1 cellular context compared by ENCODE assay signal in genomic region chr15:66851226-66852063, GRCh38.
TF ChIP-seq lines count a peak whose summit lies in the region.

No MANE protein-coding gene starts in this region.

TF ChIP-seq in K562, 482 proteins besides CTCF, POLR2A, EP300 and RAD21 (continued from another document and continues in another):
- TF ChIP-seq CBX3 (IDR thresholded peaks at IDR 0.05; ENCODE audit: borderline replicate concordance in 1 of 2, low read length in 2 of 2) = 0 out of 3 replicates have a peak, but pooled peaks of 1 of the 2 experiments have one; percentile 23
- peak; percentile 41 for TF ChIP-seq HMGN3 (IDR thresholded peaks at IDR 0.05; ENCODE audit: borderline replicate concordance, extremely low read depth, insufficient read length, low read depth, low read length)
- no peak for TF ChIP-seq GATA2 (CRISPR knock-in tag; IDR thresholded peaks at IDR 0.05)
- TF ChIP-seq ZNF133 (CRISPR knock-in tag; IDR thresholded peaks at IDR 0.05) = no peak
- no peak for TF ChIP-seq THRB (CRISPR knock-in tag; conservative IDR thresholded peaks at IDR 0.05)
- no peak for TF ChIP-seq RUNX1 (IDR thresholded peaks at IDR 0.05; ENCODE audit: low read depth)
- TF ChIP-seq POLR2H (tag; IDR thresholded peaks at IDR 0.05; ENCODE audit: low read depth) = no peak
- no peak for TF ChIP-seq RFX1 (IDR thresholded peaks at IDR 0.05)
- TF ChIP-seq CAMTA2 (CRISPR knock-in tag; conservative IDR thresholded peaks at IDR 0.05) = no peak
- peak in 1 of 2 experiments; percentile 31; a peak in 1 of 4 replicates for TF ChIP-seq NONO (IDR thresholded peaks at IDR 0.05; ENCODE audit: low read depth in 2 of 2, low read length in 1 of 2)
- TF ChIP-seq BRD4 (IDR thresholded peaks at IDR 0.05) = no peak
- TF ChIP-seq JUND (IDR thresholded peaks at IDR 0.05; ENCODE audit: borderline replicate concordance, low read depth, low read length) = 0 out of 2 replicates have a peak, but pooled peaks have one; percentile 30
- TF ChIP-seq JUND (tag; IDR thresholded peaks at IDR 0.05; ENCODE audit: borderline replicate concordance, low read depth, low read length) = peak; percentile 50; the same call in 1 of the 3 replicates
- no peak for TF ChIP-seq ZNF561 (CRISPR knock-in tag; conservative IDR thresholded peaks at IDR 0.05)
- no peak for TF ChIP-seq ZNF589 (CRISPR knock-in tag; IDR thresholded peaks at IDR 0.05; ENCODE audit: low read depth)
- TF ChIP-seq TCF7 (IDR thresholded peaks at IDR 0.05; ENCODE audit: borderline replicate concordance) = 0 out of 2 replicates have a peak, but pooled peaks have one; percentile 45
- no peak for TF ChIP-seq HDAC8 (tag; IDR thresholded peaks at IDR 0.05)
- TF ChIP-seq TAL1 (IDR thresholded peaks at IDR 0.05) = no peak
- no peak for TF ChIP-seq SMARCE1 (IDR thresholded peaks at IDR 0.05)
- TF ChIP-seq ZNF41 (CRISPR knock-in tag; conservative IDR thresholded peaks at IDR 0.05) = no peak
- TF ChIP-seq ARID3A (IDR thresholded peaks at IDR 0.05; ENCODE audit: borderline replicate concordance, low read depth, low read length) = no peak
- TF ChIP-seq MLX (CRISPR knock-in tag; conservative IDR thresholded peaks at IDR 0.05) = no peak
- no peak for TF ChIP-seq NELFE (IDR thresholded peaks at IDR 0.05; ENCODE audit: insufficient read depth, insufficient read length)
- no peak for TF ChIP-seq ETS1 (conservative IDR thresholded peaks at IDR 0.05; ENCODE audit: control insufficient read depth, low read depth, low read length)
- no peak for TF ChIP-seq PHB (CRISPR knock-in tag; IDR thresholded peaks at IDR 0.05)
- no peak for TF ChIP-seq NFYB (IDR thresholded peaks at IDR 0.05; ENCODE audit: extremely low read depth, insufficient read length)
- no peak for TF ChIP-seq PTBP1 (IDR thresholded peaks at IDR 0.05; ENCODE audit: low read depth, low read length)
- no peak for TF ChIP-seq ZBTB12 (CRISPR knock-in tag; IDR thresholded peaks at IDR 0.05)
- TF ChIP-seq ZEB2 (IDR thresholded peaks at IDR 0.05) = no peak
- no peak for TF ChIP-seq ELF4 (CRISPR knock-in tag; IDR thresholded peaks at IDR 0.05)
- peak in 1 of 2 experiments; percentile 59; a peak in 1 of 4 replicates for TF ChIP-seq TEAD1 (CRISPR knock-in tag; IDR thresholded peaks at IDR 0.05)
- TF ChIP-seq ZNF668 (CRISPR knock-in tag; IDR thresholded peaks at IDR 0.05) = no peak
- no peak for TF ChIP-seq EP400 (IDR thresholded peaks at IDR 0.05)
- peak; percentile 64 for TF ChIP-seq POLR2G (IDR thresholded peaks at IDR 0.05; ENCODE audit: low read depth, low read length)
- TF ChIP-seq DEAF1 (CRISPR knock-in tag; IDR thresholded peaks at IDR 0.05) = peak; percentile 54; the same call in 1 of the 2 replicates
- no peak for TF ChIP-seq PTTG1 (tag; IDR thresholded peaks at IDR 0.05; ENCODE audit: low read depth)
- TF ChIP-seq ATF7 (IDR thresholded peaks at IDR 0.05) = peak; percentile 59
- TF ChIP-seq ESRRB (CRISPR knock-in tag; IDR thresholded peaks at IDR 0.05; ENCODE audit: borderline replicate concordance) = no peak
- TF ChIP-seq RCOR1 (IDR thresholded peaks at IDR 0.05; ENCODE audit: borderline replicate concordance in 1 of 2, low read depth in 2 of 2, low read length in 2 of 2) = peak in 1 of 2 experiments; percentile 60; a peak in 1 of 4 replicates
- TF ChIP-seq STAG1 (CRISPR knock-in tag; IDR thresholded peaks at IDR 0.05; ENCODE audit: borderline replicate concordance) = peak; percentile 59; the same call in 1 of the 2 replicates
- TF ChIP-seq CTCFL (IDR thresholded peaks at IDR 0.05; ENCODE audit: borderline replicate concordance, insufficient read depth, low read depth, low read length, poor library complexity, severe bottlenecking) = peak; percentile 85
- TF ChIP-seq SP1 (CRISPR knock-in tag; IDR thresholded peaks at IDR 0.05) = 0 out of 2 replicates have a peak, but pooled peaks have one; percentile 41
- TF ChIP-seq HDGF (IDR thresholded peaks at IDR 0.05) = no peak
- no peak for TF ChIP-seq CBFB (CRISPR knock-in tag; IDR thresholded peaks at IDR 0.05)
- no peak for TF ChIP-seq SPI1 (IDR thresholded peaks at IDR 0.05; ENCODE audit: borderline replicate concordance, low read depth, low read length)
- TF ChIP-seq TFAM (CRISPR knock-in tag; conservative IDR thresholded peaks at IDR 0.05) = no peak
- TF ChIP-seq MITF (IDR thresholded peaks at IDR 0.05) = 0 out of 2 replicates have a peak, but pooled peaks have one; percentile 15
- 0 out of 2 replicates have a peak, but pooled peaks have one; percentile 16 for TF ChIP-seq SOX6 (IDR thresholded peaks at IDR 0.05)
- peak; percentile 38; the same call in 1 of the 2 replicates for TF ChIP-seq HCFC1 (IDR thresholded peaks at IDR 0.05; ENCODE audit: low read depth, low read length)
- TF ChIP-seq XRCC5 (IDR thresholded peaks at IDR 0.05; ENCODE audit: low read depth, low read length) = no peak
- peak; percentile 54; the same call in 1 of the 2 replicates for TF ChIP-seq ESRRA (IDR thresholded peaks at IDR 0.05; ENCODE audit: borderline replicate concordance, low read depth)
- no peak for TF ChIP-seq HIVEP1 (CRISPR knock-in tag; IDR thresholded peaks at IDR 0.05)
- no peak for TF ChIP-seq NBN (IDR thresholded peaks at IDR 0.05; ENCODE audit: low read depth)
- no peak for TF ChIP-seq ZNF79 (CRISPR knock-in tag; IDR thresholded peaks at IDR 0.05; ENCODE audit: low read depth)
- no peak for TF ChIP-seq PHTF2 (CRISPR knock-in tag; IDR thresholded peaks at IDR 0.05)
- TF ChIP-seq SIX5 (IDR thresholded peaks at IDR 0.05; ENCODE audit: borderline replicate concordance in 1 of 2, insufficient read depth in 1 of 2, low read depth in 1 of 2, low read length in 2 of 2) = no peak
- no peak for TF ChIP-seq PHF21A (IDR thresholded peaks at IDR 0.05; ENCODE audit: borderline replicate concordance, low read depth)
- peak; percentile 34 for TF ChIP-seq ZFP36 (IDR thresholded peaks at IDR 0.05; ENCODE audit: low read depth, low read length, partially characterized antibody)
- TF ChIP-seq GTF2E2 (tag; IDR thresholded peaks at IDR 0.05) = no peak
- no peak for TF ChIP-seq FOXP4 (CRISPR knock-in tag; IDR thresholded peaks at IDR 0.05; ENCODE audit: borderline replicate concordance)
- TF ChIP-seq CHCHD3 (CRISPR knock-in tag; IDR thresholded peaks at IDR 0.05) = no peak
- TF ChIP-seq ZNF165 (CRISPR knock-in tag; IDR thresholded peaks at IDR 0.05; ENCODE audit: borderline replicate concordance) = no peak
- TF ChIP-seq HDAC1 (IDR thresholded peaks at IDR 0.05) = no peak; a peak in 1 of 4 replicates
- no peak for TF ChIP-seq NFIC (IDR thresholded peaks at IDR 0.05)
- TF ChIP-seq ZNF583 (CRISPR knock-in tag; IDR thresholded peaks at IDR 0.05) = no peak
- TF ChIP-seq ZNF354B (CRISPR knock-in tag; IDR thresholded peaks at IDR 0.05) = no peak
- TF ChIP-seq BCOR (IDR thresholded peaks at IDR 0.05) = 0 out of 2 replicates have a peak, but pooled peaks have one; percentile 27
- no peak for TF ChIP-seq SREBF2 (CRISPR knock-in tag; IDR thresholded peaks at IDR 0.05)
